Comparison of ENCODE assay signal across 1 cellular context in genomic region chr1:88698140-88698539, GRCh38.
TF ChIP-seq lines count a peak whose summit lies in the region.

No MANE protein-coding gene starts in this region.

TF ChIP-seq in IMR-90, 13 proteins besides CTCF, POLR2A, EP300 and RAD21:
- TF ChIP-seq ELK1 (IDR thresholded peaks at IDR 0.05; ENCODE audit: borderline replicate concordance, low read depth, low read length), result no peak
- no peak for TF ChIP-seq MAZ (IDR thresholded peaks at IDR 0.05; ENCODE audit: borderline replicate concordance, low read depth, low read length)
- TF ChIP-seq USF2 (IDR thresholded peaks at IDR 0.05; ENCODE audit: low read depth, low read length), result no peak
- TF ChIP-seq RFX5 (IDR thresholded peaks at IDR 0.05; ENCODE audit: low read depth, low read length), result no peak
- TF ChIP-seq FOS (IDR thresholded peaks at IDR 0.05; ENCODE audit: low read depth, low read length), result peak; percentile 42; the same call in 1 of the 2 replicates
- TF ChIP-seq MAFK (IDR thresholded peaks at IDR 0.05; ENCODE audit: low read depth, low read length), result no peak
